18 cellular contexts compared by ENCODE assay signal in genomic region chr1:31755850-31756492, GRCh38. TPM values are rescaled to one million over a fixed set of nuclear protein-coding genes. Genes with fewer than 3 reads are reported as not detected.
"Had no signal": no experiment of that assay in that cellular context is flagged by ENCODE, and none has a peak within 500 bp of the region (broad histone marks: within the 10 kb centered on the region; RNA-seq: fewer than 3 reads in every experiment).

No MANE protein-coding gene starts in this region.

- H3K9me3 Mint-ChIP-seq: activated naive CD4-positive, alpha-beta T cell treated with anti-CD3 and anti-CD28 coated beads for 36 hours; activated T-helper 2 cell treated with anti-CD3 and anti-CD28 coated beads, Interferon-gamma antibody, Interleukin-2, Interleukin-4, amounts not matched to agents 10 μg/mL and 5 μg/mL and 100 μg/mL, durations not matched to agents 14 hours and 24 hours and 36 hours; natural killer cell treated with Interleukin-12 subunit alpha and Interleukin-12 subunit beta and Interleukin-15 and Interleukin-18, amount 100 ng/mL, for 72 hours; stimulated activated naive CD8-positive, alpha-beta T cell treated with anti-CD3 and anti-CD28 coated beads, Interleukin-15, Interleukin-2, amounts not matched to agents 100 ng/mL and 50 ng/mL, for 24 hours had no signal

- H3K4me3 ChIP-seq: psoas muscle, spleen, testis had no signal

- H3K27ac Mint-ChIP-seq: activated CD8-positive, alpha-beta memory T cell treated with anti-CD3 and anti-CD28 coated beads, Interleukin-2, amount 10 ng/mL, durations not matched to agents 7 days and 5 days; activated naive CD4-positive, alpha-beta T cell treated with anti-CD3 and anti-CD28 coated beads for 36 hours; activated T-helper 2 cell treated with anti-CD3 and anti-CD28 coated beads, Interferon-gamma antibody, Interleukin-2, Interleukin-4, amounts not matched to agents 10 μg/mL and 5 μg/mL and 100 μg/mL, durations not matched to agents 14 hours and 24 hours and 36 hours; natural killer cell treated with Interleukin-12 subunit alpha and Interleukin-12 subunit beta and Interleukin-15 and Interleukin-18, amount 100 ng/mL, for 72 hours; stimulated activated naive CD8-positive, alpha-beta T cell treated with anti-CD3 and anti-CD28 coated beads, Interleukin-15, Interleukin-2, amounts not matched to agents 100 ng/mL and 50 ng/mL, for 24 hours had no signal

- H3K27ac ChIP-seq: foreskin keratinocyte, psoas muscle, testis had no signal

- H3K27me3 Mint-ChIP-seq: natural killer cell treated with Interleukin-12 subunit alpha and Interleukin-12 subunit beta and Interleukin-15 and Interleukin-18, amount 100 ng/mL, for 72 hours; stimulated activated naive CD8-positive, alpha-beta T cell treated with anti-CD3 and anti-CD28 coated beads, Interleukin-15, Interleukin-2, amounts not matched to agents 100 ng/mL and 50 ng/mL, for 24 hours had no signal

- H3K27me3 ChIP-seq: foreskin keratinocyte, testis had no signal

- H3K36me3 ChIP-seq: spleen had no signal

- ATAC-seq: activated CD8-positive, alpha-beta memory T cell treated with anti-CD3 and anti-CD28 coated beads, Interleukin-2, amount 10 ng/mL, durations not matched to agents 7 days and 5 days; foreskin keratinocyte; natural killer cell treated with Interleukin-12 subunit alpha and Interleukin-12 subunit beta and Interleukin-15 and Interleukin-18, amount 100 ng/mL, for 72 hours; psoas muscle; sciatic nerve had no signal

- DNase-seq: activated CD4-positive, alpha-beta T cell treated with anti-CD3 and anti-CD28 coated beads, Interleukin-2, amount 50 U/mL, for 48 hours; activated CD8-positive, alpha-beta memory T cell treated with anti-CD3 and anti-CD28 coated beads, Interleukin-2, amount 10 ng/mL, durations not matched to agents 7 days and 5 days; activated naive CD4-positive, alpha-beta T cell treated with anti-CD3 and anti-CD28 coated beads for 36 hours; activated T-cell treated with anti-CD3 and anti-CD28 coated beads, Interleukin-2, amount 50 U/mL, for 1 hour; central memory CD4-positive, alpha-beta T cell; cortex of kidney; effector memory CD4-positive, alpha-beta T cell; glutamatergic neuron; psoas muscle; spleen; T-helper 1 cell; T1000 had no signal

- H3K36me3 Mint-ChIP-seq: activated CD8-positive, alpha-beta memory T cell treated with anti-CD3 and anti-CD28 coated beads, Interleukin-2, amount 10 ng/mL, durations not matched to agents 7 days and 5 days; natural killer cell treated with Interleukin-12 subunit alpha and Interleukin-12 subunit beta and Interleukin-15 and Interleukin-18, amount 100 ng/mL, for 72 hours had no signal

- H3K9me3 ChIP-seq: psoas muscle, spleen, testis had no signal

- H3K4me3 Mint-ChIP-seq: activated CD8-positive, alpha-beta memory T cell treated with anti-CD3 and anti-CD28 coated beads, Interleukin-2, amount 10 ng/mL, durations not matched to agents 7 days and 5 days; activated naive CD4-positive, alpha-beta T cell treated with anti-CD3 and anti-CD28 coated beads for 36 hours; natural killer cell treated with Interleukin-12 subunit alpha and Interleukin-12 subunit beta and Interleukin-15 and Interleukin-18, amount 100 ng/mL, for 72 hours; stimulated activated naive CD8-positive, alpha-beta T cell treated with anti-CD3 and anti-CD28 coated beads, Interleukin-15, Interleukin-2, amounts not matched to agents 100 ng/mL and 50 ng/mL, for 24 hours had no signal

RNA-seq across cellular contexts. Expression of gene COL16A1, which starts 52.2 kb away (rescaled TPM):
- total RNA-seq: activated CD8-positive, alpha-beta memory T cell treated with anti-CD3 and anti-CD28 coated beads, Interleukin-2, amount 10 ng/mL, durations not matched to agents 7 days and 5 days; activated T-helper 2 cell treated with anti-CD3 and anti-CD28 coated beads, Interferon-gamma antibody, Interleukin-2, Interleukin-4, amounts not matched to agents 10 μg/mL and 5 μg/mL and 100 μg/mL, durations not matched to agents 14 hours and 24 hours and 36 hours had no signal

RNA-seq across cellular contexts. Expression of gene SPOCD1, which starts 59.9 kb away (rescaled TPM):
- total RNA-seq: activated CD8-positive, alpha-beta memory T cell treated with anti-CD3 and anti-CD28 coated beads, Interleukin-2, amount 10 ng/mL, durations not matched to agents 7 days and 5 days; activated T-helper 2 cell treated with anti-CD3 and anti-CD28 coated beads, Interferon-gamma antibody, Interleukin-2, Interleukin-4, amounts not matched to agents 10 μg/mL and 5 μg/mL and 100 μg/mL, durations not matched to agents 14 hours and 24 hours and 36 hours; natural killer cell treated with Interleukin-12 subunit alpha and Interleukin-12 subunit beta and Interleukin-15 and Interleukin-18, amount 100 ng/mL, for 72 hours had no signal
